ENCODE assay signal across 9 cellular contexts in the genomic region with DNA sequence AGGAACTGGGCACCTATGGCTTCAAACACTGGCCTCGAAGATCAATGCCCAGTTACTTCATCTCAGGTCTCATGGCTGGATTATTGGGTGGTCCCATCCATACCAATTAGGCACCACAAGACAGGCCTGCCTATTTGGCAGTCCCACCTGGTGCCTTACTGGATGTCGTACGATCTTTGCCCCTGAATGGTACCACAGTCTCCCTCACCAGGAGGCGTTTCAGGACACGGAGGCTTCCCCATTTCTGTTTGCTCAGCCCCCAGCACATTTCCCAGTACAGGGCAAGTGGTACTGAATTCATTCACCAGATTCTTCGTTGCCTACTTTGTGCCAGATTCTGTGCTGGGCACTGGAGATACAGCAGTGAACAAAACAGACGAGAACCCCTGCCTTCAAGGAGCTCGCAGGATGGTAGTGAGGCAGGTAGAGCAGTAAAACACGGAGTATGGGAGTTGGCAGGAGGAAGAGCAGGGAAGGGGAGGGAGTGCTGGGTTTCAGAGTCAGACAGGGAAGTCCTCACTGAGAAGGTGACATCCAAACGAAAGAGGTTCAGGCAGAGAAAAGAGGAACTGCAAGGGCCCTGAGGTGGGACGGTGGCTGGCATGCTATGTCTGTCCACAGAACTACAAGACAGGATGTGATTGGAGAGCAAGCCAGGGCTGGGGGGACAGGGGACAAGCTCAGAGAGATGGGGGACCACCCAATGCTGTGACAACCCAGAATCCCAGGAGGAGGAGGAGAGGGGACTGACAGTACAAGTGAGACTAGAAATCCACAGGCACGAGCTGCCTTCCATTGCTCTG.
DNase-seq lines count a peak whose midpoint lies in the region; ATAC-seq, FAIRE-seq and TF ChIP-seq lines count a peak whose summit lies in the region.
"Had no signal": no experiment of that assay in that cellular context is flagged by ENCODE, and none has a peak within 500 bp of the region (broad histone marks: within the 10 kb centered on the region; RNA-seq: fewer than 3 reads in every experiment).

No MANE protein-coding gene starts in this region.

- no peak overlapping the region for H3K9ac ChIP-seq in keratinocyte (ENCODE audit: control insufficient read depth, extremely low read depth, insufficient read depth, low read length)

- H3K4me1 ChIP-seq in keratinocyte (ENCODE audit: control insufficient read depth, extremely low read depth, insufficient read depth, low read length) (peaks cover 74% of the 10 kb centered on the region), thyroid gland (peaks cover 27 to 51% of the 10 kb centered on the region in 2 donors)

- H4K20me1 ChIP-seq in keratinocyte (ENCODE audit: control insufficient read depth, extremely low read depth, insufficient read depth, low read length): peaks cover 4% of the 10 kb centered on the region

- H3K27ac Mint-ChIP-seq in CD4-positive, alpha-beta T cell: peak overlapping the region; percentile 96

- H3K4me2 ChIP-seq in keratinocyte (ENCODE audit: control insufficient read depth, extremely low read depth, insufficient read depth, low read depth, low read length): peak overlapping the region; percentile 48

- no peaks in the 10 kb centered on the region for H3K9me3 ChIP-seq in CD4-positive, alpha-beta T cell (ENCODE audit: control insufficient read depth, low read length)
- H3K9me3 ChIP-seq in keratinocyte (ENCODE audit: control insufficient read depth, low read depth, low read length) (no peaks in the 10 kb centered on the region), thyroid gland (no peaks in the 10 kb centered on the region)

- peak overlapping the region; percentile 81 for H3K27ac ChIP-seq in CD4-positive, alpha-beta T cell (ENCODE audit: low read depth, low read length)
- no peak overlapping the region for H3K27ac ChIP-seq in keratinocyte (ENCODE audit: control insufficient read depth, insufficient read depth, low read length)
- H3K27ac ChIP-seq in thyroid gland: no peak overlapping the region

- H3K4me3 Mint-ChIP-seq in CD4-positive, alpha-beta T cell: peak overlapping the region; percentile 96

- no peak for ATAC-seq in CD4-positive, alpha-beta T cell (ENCODE audit: poor library complexity)
- no peak for ATAC-seq in omental fat pad (ENCODE audit: low FRiP score)

- no peaks in the 10 kb centered on the region for H3K9me3 Mint-ChIP-seq in CD4-positive, alpha-beta T cell

- H3K9me1 ChIP-seq in keratinocyte (ENCODE audit: control insufficient read depth, extremely low read depth, insufficient read depth, low read length): peaks cover 6% of the 10 kb centered on the region

- no peak for FAIRE-seq in keratinocyte (lab: Jason Lieb, UNC)

- WGBS in thyroid gland, 2 donors: 82 to 83% methylated on average over 12 of the region's 12 CpGs

- POLR2A ChIA-PET in CD4-positive, alpha-beta T cell (lab: Charles Lee): interaction anchor here (0.6 to 10.4 kb wide), 2 partner anchors 19 to 171 kb away, joined by 3 to 106 read pairs; no protein-coding TSS in a partner anchor

- peaks cover 2% of the 10 kb centered on the region for H3K79me2 ChIP-seq in keratinocyte (ENCODE audit: control insufficient read depth, insufficient read depth, low read length)

- no peak for TF ChIP-seq POLR2A in thyroid gland (IDR thresholded peaks at IDR 0.05)

- H3K27me3 ChIP-seq in CD4-positive, alpha-beta T cell (ENCODE audit: control insufficient read depth, insufficient read depth, low read length): no peaks in the 10 kb centered on the region
- H3K27me3 ChIP-seq in keratinocyte (ENCODE audit: control insufficient read depth, extremely low read depth, insufficient read depth, low read length): no peaks in the 10 kb centered on the region
- H3K27me3 ChIP-seq in thyroid gland: no peaks in the 10 kb centered on the region

- no peaks in the 10 kb centered on the region for H3K36me3 ChIP-seq in keratinocyte (ENCODE audit: control insufficient read depth in 2 of 2, extremely low read depth in 1 of 2, insufficient read depth in 2 of 2, low read length in 2 of 2)
- no peaks in the 10 kb centered on the region for H3K36me3 ChIP-seq in thyroid gland

- no peaks in the 10 kb centered on the region for H3K27me3 Mint-ChIP-seq in CD4-positive, alpha-beta T cell

- CTCF ChIA-PET in CD4-positive, alpha-beta T cell (lab: Charles Lee): interaction anchor here (0.7 kb wide), 1 partner anchor 17 kb away, joined by 3 read pairs; no protein-coding TSS in a partner anchor

- intact Hi-C loops in CD4-positive, alpha-beta T cell (cut with DNase I, micrococcal nuclease): no loop called here
- intact Hi-C loops in thyroid gland (cut with DNase I): no loop called here

- dilution Hi-C loops in keratinocyte (cut with MboI; ENCODE audit: extremely low pct_ligation_motif_present, low sequenced_read_pairs): no loop called here

- H3K4me3 ChIP-seq in keratinocyte (ENCODE audit: control insufficient read depth in 2 of 3, extremely low read depth in 1 of 3, insufficient read depth in 2 of 3, low read depth in 1 of 3, low read length in 3 of 3) (no peak overlapping the region), thyroid gland (replicated peaks in 1 of 3) (no peak overlapping the region)

- H3K36me3 Mint-ChIP-seq in CD4-positive, alpha-beta T cell (ENCODE audit: low read depth): peaks cover 4% of the 10 kb centered on the region

- H3K4me1 Mint-ChIP-seq in CD4-positive, alpha-beta T cell (ENCODE audit: low read depth): peaks cover 85% of the 10 kb centered on the region

- no peak for DNase-seq in CD4-positive, alpha-beta T cell
- DNase-seq in GM20000 (ENCODE audit: low spot score): peak; percentile 72
- peak; percentile 30 for DNase-seq in SIG-M5 (lab: John Stamatoyannopoulos, UW)
- no peak for DNase-seq in keratinocyte (ENCODE audit: low read depth, low spot score)
- DNase-seq in stimulated activated naive CD4-positive, alpha-beta T cell (lab: John Stamatoyannopoulos, UW): no peak
- no peak for DNase-seq in thyroid gland
- no peak for DNase-seq in omental fat pad (ENCODE audit: low spot score)
- DNase-seq in DMS114 treated with DMSO at 0.1 percent for 48 hours (lab: John Stamatoyannopoulos, UW; ENCODE audit: unreplicated experiment): no peak
- DNase-seq: NCI-H187 had no signal

- no peak overlapping the region for H2AFZ ChIP-seq in keratinocyte (ENCODE audit: control insufficient read depth, low read length)

- no peak for TF ChIP-seq CTCF in CD4-positive, alpha-beta T cell (IDR thresholded peaks at IDR 0.05)
- TF ChIP-seq CTCF in GM20000 (IDR thresholded peaks at IDR 0.05; ENCODE audit: extremely low read depth, missing control alignments): no peak
- TF ChIP-seq CTCF in keratinocyte (optimal IDR thresholded peaks at IDR 0.05 in 1 of 3, IDR thresholded peaks at IDR 0.05 in 1 of 3, conservative IDR thresholded peaks at IDR 0.05 in 1 of 3; ENCODE audit: extremely low read depth in 1 of 3, insufficient read depth in 2 of 3, low read length in 3 of 3): no peak
- TF ChIP-seq CTCF in thyroid gland (IDR thresholded peaks at IDR 0.05): no peak
- no peak for TF ChIP-seq CTCF in omental fat pad (IDR thresholded peaks at IDR 0.05)

Comparison
In these comparisons a context has a peak if more than half of its experiments do, and no peak if none do; other contexts are left out.
1. DNase-seq: peak in GM20000 (single experiment) and SIG-M5 (single experiment); none in CD4-positive, alpha-beta T cell (0 of 10), keratinocyte (single experiment), stimulated activated naive CD4-positive, alpha-beta T cell (0 of 6), thyroid gland (0 of 2), omental fat pad (single experiment) and DMS114 treated with DMSO at 0.1 percent for 48 hours (single experiment).